Comparison of ENCODE assay signal across 21 cellular contexts in genomic region chr2:199467462-199467822, GRCh38.
"Had no signal": no experiment of that assay in that cellular context is flagged by ENCODE, and none has a peak within 500 bp of the region (broad histone marks: within the 10 kb centered on the region; RNA-seq: fewer than 3 reads in every experiment).

No MANE protein-coding gene starts in this region.

- H3K4me3 Mint-ChIP-seq: activated CD4-positive, alpha-beta memory T cell treated with anti-CD3 and anti-CD28 coated beads for 36 hours; activated CD8-positive, alpha-beta memory T cell treated with anti-CD3 and anti-CD28 coated beads, Interleukin-2, amount 10 ng/mL, durations not matched to agents 7 days and 5 days; activated naive CD8-positive, alpha-beta T cell; activated T-cell treated with anti-CD3 and anti-CD28 coated beads, Interleukin-2, amount 50 U/mL, for 24 hours; central memory CD8-positive, alpha-beta T cell had no signal

- H3K9me3 ChIP-seq: psoas muscle had no signal

- H3K36me3 ChIP-seq: upper lobe of left lung had no signal

- H3K27ac Mint-ChIP-seq: activated CD4-positive, alpha-beta memory T cell treated with anti-CD3 and anti-CD28 coated beads for 36 hours; activated CD8-positive, alpha-beta memory T cell treated with anti-CD3 and anti-CD28 coated beads, Interleukin-2, amount 10 ng/mL, durations not matched to agents 7 days and 5 days; activated naive CD8-positive, alpha-beta T cell; activated T-cell treated with anti-CD3 and anti-CD28 coated beads, Interleukin-2, amount 50 U/mL, for 24 hours; nephron had no signal

- DNase-seq: activated CD4-positive, alpha-beta memory T cell treated with anti-CD3 and anti-CD28 coated beads for 36 hours; activated CD4-positive, alpha-beta T cell treated with anti-CD3 and anti-CD28 coated beads for 1 hour; activated CD8-positive, alpha-beta memory T cell treated with anti-CD3 and anti-CD28 coated beads, Interleukin-2, amount 10 ng/mL, durations not matched to agents 7 days and 5 days; activated gamma-delta T cell treated with Interleukin-2 at 50 U/mL for 16 hours; activated T-cell treated with anti-CD3 and anti-CD28 coated beads, Interleukin-2, amount 50 U/mL, for 24 hours; amniotic stem cell; effector memory CD4-positive, alpha-beta T cell; head of caudate nucleus; kidney glomerular epithelial cell; small intestine; stimulated activated CD4-positive, alpha-beta T cell treated with anti-CD3 and anti-CD28 coated beads, Interleukin-4, amount 100 ng/mL, for 4 hours; stimulated activated CD8-positive, alpha-beta memory T cell treated with anti-CD3 and anti-CD28 coated beads, Interleukin-4, amount 100 ng/mL, for 48 hours; stimulated activated naive CD4-positive, alpha-beta T cell treated with Interleukin-2 at 50 U/mL for 16 hours; substantia nigra had no signal

- H3K27ac ChIP-seq: epithelial cell of prostate, psoas muscle, upper lobe of left lung had no signal

- H3K36me3 Mint-ChIP-seq: activated CD4-positive, alpha-beta memory T cell treated with anti-CD3 and anti-CD28 coated beads for 36 hours; activated naive CD8-positive, alpha-beta T cell; brain had no signal

- H3K4me3 ChIP-seq: psoas muscle, upper lobe of left lung had no signal

- H3K9me3 Mint-ChIP-seq: activated CD4-positive, alpha-beta memory T cell treated with anti-CD3 and anti-CD28 coated beads for 36 hours; activated T-cell treated with anti-CD3 and anti-CD28 coated beads, Interleukin-2, amount 50 U/mL, for 24 hours; central memory CD8-positive, alpha-beta T cell; nephron had no signal
